ENCODE assay signal across 1 cellular context in the genomic region with DNA sequence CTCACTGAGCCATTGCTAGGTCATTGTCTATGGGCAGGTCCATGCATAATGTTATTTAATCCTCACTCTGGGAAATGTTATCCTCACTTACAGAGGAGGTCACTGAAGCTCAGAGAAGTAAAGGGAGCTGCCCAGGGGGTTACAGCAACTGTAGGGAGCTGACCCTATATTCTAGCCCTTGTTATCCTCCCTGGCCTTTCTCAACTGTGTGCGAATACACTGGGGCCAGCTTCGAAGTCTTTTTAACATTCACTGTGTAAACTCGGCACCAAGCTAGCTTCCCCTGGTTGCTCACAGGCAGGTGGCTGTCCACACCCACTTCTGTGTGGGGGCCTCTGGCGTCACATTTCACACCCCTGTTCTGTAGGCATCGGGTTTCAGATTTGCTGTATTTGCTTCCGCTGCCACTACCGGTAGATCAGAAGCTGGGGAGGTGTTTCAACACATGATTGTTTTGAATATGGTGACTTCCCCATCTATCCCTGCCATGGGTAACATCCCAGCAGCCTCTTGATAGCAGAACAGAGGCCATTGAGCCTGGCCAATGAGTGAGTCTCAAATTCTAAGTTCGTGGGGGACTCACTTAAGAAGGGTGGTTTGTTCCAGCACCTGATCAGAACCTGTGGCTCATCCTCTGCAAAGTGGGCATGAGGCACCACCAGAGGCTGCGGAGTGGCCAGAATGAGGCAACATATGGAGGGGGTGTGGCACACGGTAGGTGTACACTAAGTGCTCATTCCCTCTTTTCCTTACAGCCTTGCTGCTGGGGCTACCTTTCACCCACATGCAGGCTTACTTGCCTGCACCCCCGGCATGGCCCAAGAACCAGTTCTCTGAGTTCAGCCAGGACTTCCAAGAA.
TF ChIP-seq lines count a peak whose summit lies in the region.

No MANE protein-coding gene starts in this region.

TF ChIP-seq in GM23338, 12 proteins besides CTCF, POLR2A, EP300 and RAD21 (continued from another document):
- TF ChIP-seq ZNF331 (CRISPR knock-in tag; IDR thresholded peaks at IDR 0.05; ENCODE audit: low read depth) (no peak), ETS1 (IDR thresholded peaks at IDR 0.05) (no peak), EZH2 (IDR thresholded peaks at IDR 0.05; ENCODE audit: low read depth, unreplicated experiment) (no peak)
